Comparison of ENCODE assay signal across 21 cellular contexts in genomic region chr1:204558467-204558866, GRCh38. TPM values are rescaled to one million over a fixed set of nuclear protein-coding genes. Genes with fewer than 3 reads are reported as not detected.
DNase-seq lines count a peak whose midpoint lies in the region; ATAC-seq and TF ChIP-seq lines count a peak whose summit lies in the region.
"Had no signal": no experiment of that assay in that cellular context is flagged by ENCODE, and none has a peak within 500 bp of the region (broad histone marks: within the 10 kb centered on the region; RNA-seq: fewer than 3 reads in every experiment).

No MANE protein-coding gene starts in this region.

- CTCF ChIA-PET in SK-N-SH (lab: Yijun Ruan, JAX): interaction anchor here (1.1 to 10.0 kb wide), 9 partner anchors 9 to 383 kb away, joined by 3 to 148 read pairs (median 8); no protein-coding TSS in a partner anchor

- H3K9ac ChIP-seq in SK-N-SH: no peak overlapping the region

- no peak overlapping the region for H2AFZ ChIP-seq in SK-N-SH (ENCODE audit: low read depth)

- no peak for TF ChIP-seq EP300 in SK-N-SH (IDR thresholded peaks at IDR 0.05; ENCODE audit: borderline replicate concordance in 1 of 2, low read depth in 1 of 2, low read length in 1 of 2)

- no peaks in the 10 kb centered on the region for H3K9me3 ChIP-seq in SK-N-SH
- H3K9me3 ChIP-seq: pancreas, thoracic aorta had no signal

- no peak overlapping the region for H3K4me2 ChIP-seq in SK-N-SH

- WGBS in SK-N-SH (ENCODE audit: low lambda C conversion rate): 92% methylated on average over 2 of the region's 2 CpGs

- peaks cover 0 to 3% of the 10 kb centered on the region in 2 experiments; a peak in 2 of 4 replicates for H3K4me1 ChIP-seq in SK-N-SH (ENCODE audit: control insufficient read depth in 1 of 2, insufficient read depth in 2 of 2, low read depth in 1 of 2, low read length in 1 of 2)
- H3K4me1 ChIP-seq: pancreas had no signal

- ATAC-seq in SK-N-SH treated with all-trans-retinoic acid at 6 μM for 48 hours (no peak), naive B cell (ENCODE audit: low read depth in 2 of 2) (no peak), natural killer cell (no peak)
- ATAC-seq: naive thymus-derived CD8-positive, alpha-beta T cell; pancreas; stimulated activated memory B cell treated with anti-CD40 and anti-IgM and Interleukin-4, amounts not matched to agents 10 μg/mL and 1 μg/mL and 100 μg/mL, for 72 hours; T-cell had no signal

- no peak overlapping the region for H3K4me3 ChIP-seq in SK-N-SH (ENCODE audit: low read depth in 2 of 2, low read length in 1 of 2)
- H3K4me3 ChIP-seq: dorsolateral prefrontal cortex, pancreas, thoracic aorta had no signal

- intact Hi-C loops in natural killer cell (cut with micrococcal nuclease): no loop called here

- H3K79me2 ChIP-seq in SK-N-SH (ENCODE audit: insufficient read depth): no peaks in the 10 kb centered on the region; the same call in 1 of the 2 replicates

- H3F3A ChIP-seq in SK-N-SH (replicated peaks; ENCODE audit: insufficient read depth): no peaks in the 10 kb centered on the region

- peaks cover 31 to 68% (median 40%) of the 10 kb centered on the region in 3 donors for H3K4me1 Mint-ChIP-seq in naive B cell
- H3K4me1 Mint-ChIP-seq in natural killer cell: peaks cover 17 to 19% of the 10 kb centered on the region in 2 donors

- TF ChIP-seq CTCF in SK-N-SH (IDR thresholded peaks at IDR 0.05) (no peak), natural killer cell (IDR thresholded peaks at IDR 0.05) (no peak)

- no peaks in the 10 kb centered on the region for H3K9me3 Mint-ChIP-seq in naive B cell
- H3K9me3 Mint-ChIP-seq in natural killer cell: no peaks in the 10 kb centered on the region
- H3K9me3 Mint-ChIP-seq: naive thymus-derived CD8-positive, alpha-beta T cell; stimulated activated memory B cell treated with anti-CD40 and anti-IgM and Interleukin-4, amounts not matched to agents 10 μg/mL and 1 μg/mL and 100 μg/mL, for 72 hours; T-cell had no signal

- H3K4me3 Mint-ChIP-seq in naive B cell (no peak overlapping the region), natural killer cell (no peak overlapping the region)
- H3K4me3 Mint-ChIP-seq: naive thymus-derived CD8-positive, alpha-beta T cell; stimulated activated memory B cell treated with anti-CD40 and anti-IgM and Interleukin-4, amounts not matched to agents 10 μg/mL and 1 μg/mL and 100 μg/mL, for 72 hours; T-cell had no signal

- DNase-seq in SK-N-SH (no peak), NCI-H1092 treated with DMSO at 0.1 percent for 48 hours (lab: John Stamatoyannopoulos, UW) (peak; percentile 85), NCI-H510A treated with DMSO at 0.1 percent for 48 hours (lab: John Stamatoyannopoulos, UW) (peak; percentile 75), naive B cell (no peak), AG08396 (ENCODE audit: low spot score) (no peak), NCI-H1048 (lab: John Stamatoyannopoulos, UW) (no peak), natural killer cell (no peak)
- DNase-seq: ACHN; activated CD4-positive, alpha-beta T cell treated with anti-CD3 and anti-CD28 coated beads for 4 hours; activated effector memory CD4-positive, alpha-beta T cell treated with Interleukin-2 at 50 U/mL for 16 hours; dorsolateral prefrontal cortex; hypothalamus; mesenchymal stem cell; naive thymus-derived CD8-positive, alpha-beta T cell; NCI-H2081; pancreas; Right ventricle myocardium superior; T-cell had no signal

- H4K20me1 ChIP-seq in SK-N-SH (ENCODE audit: insufficient read depth): peaks cover 7% of the 10 kb centered on the region; the same call in 1 of the 2 replicates

- peaks cover 6 to 15% of the 10 kb centered on the region in 2 experiments for H3K36me3 ChIP-seq in SK-N-SH (replicated peaks in 1 of 2; ENCODE audit: control insufficient read depth in 1 of 2, insufficient read depth in 2 of 2, low read length in 1 of 2)
- H3K36me3 ChIP-seq: pancreas had no signal

- H3K27ac Mint-ChIP-seq in naive B cell (peak overlapping the region in 5 of 6 donors; percentile 10 to 79 (median 71)), natural killer cell (no peak overlapping the region)
- H3K27ac Mint-ChIP-seq: stimulated activated memory B cell treated with anti-CD40 and anti-IgM and Interleukin-4, amounts not matched to agents 10 μg/mL and 1 μg/mL and 100 μg/mL, for 72 hours; T-cell had no signal

- H3K36me3 Mint-ChIP-seq in naive B cell (peaks cover 17 to 26% of the 10 kb centered on the region in 2 donors), natural killer cell (no peaks in the 10 kb centered on the region)

- H3K27me3 ChIP-seq in SK-N-SH (ENCODE audit: insufficient read depth): no peaks in the 10 kb centered on the region
- H3K27me3 ChIP-seq: dorsolateral prefrontal cortex, pancreas had no signal

- H3K9me2 ChIP-seq in SK-N-SH: no peaks in the 10 kb centered on the region

- POLR2A ChIA-PET in SK-N-SH (lab: Yijun Ruan, JAX): no interaction called here

- no peak overlapping the region for H3K27ac ChIP-seq in SK-N-SH (ENCODE audit: low read depth in 2 of 2, low read length in 1 of 2)
- H3K27ac ChIP-seq: dorsolateral prefrontal cortex, pancreas, thoracic aorta had no signal

- H3K27me3 Mint-ChIP-seq in naive B cell (no peaks in the 10 kb centered on the region), natural killer cell (ENCODE audit: low read depth in 2 of 2) (no peaks in the 10 kb centered on the region)
- H3K27me3 Mint-ChIP-seq: naive thymus-derived CD8-positive, alpha-beta T cell; stimulated activated memory B cell treated with anti-CD40 and anti-IgM and Interleukin-4, amounts not matched to agents 10 μg/mL and 1 μg/mL and 100 μg/mL, for 72 hours; T-cell had no signal

- TF ChIP-seq RAD21 in SK-N-SH (IDR thresholded peaks at IDR 0.05; ENCODE audit: low read length): no peak

TF ChIP-seq in SK-N-SH, 30 proteins besides CTCF, POLR2A, EP300 and RAD21:
- peak; percentile 35; the same call in 1 of the 2 replicates for TF ChIP-seq NFIC (IDR thresholded peaks at IDR 0.05; ENCODE audit: borderline replicate concordance)
- no peak for TF ChIP-seq MEF2A (IDR thresholded peaks at IDR 0.05; ENCODE audit: borderline replicate concordance, low read depth)
- TF ChIP-seq USF2 (IDR thresholded peaks at IDR 0.05; ENCODE audit: borderline replicate concordance, low read depth, low read length): no peak
- TF ChIP-seq RXRA (IDR thresholded peaks at IDR 0.05; ENCODE audit: borderline replicate concordance, low read depth): no peak
- TF ChIP-seq POLR2AphosphoS5 (IDR thresholded peaks at IDR 0.05; ENCODE audit: low read depth, low read length): 0 out of 2 replicates have a peak, but pooled peaks have one; percentile 12

TF ChIP-seq in SK-N-SH treated with all-trans-retinoic acid at 6 μM for 48 hours, 23 proteins besides CTCF, POLR2A, EP300 and RAD21 (continues in another document):
- TF ChIP-seq ESRRG (CRISPR knock-in tag; IDR thresholded peaks at IDR 0.05): no peak
- TF ChIP-seq RARB (CRISPR knock-in tag; IDR thresholded peaks at IDR 0.05): no peak
- no peak for TF ChIP-seq ZNF565 (CRISPR knock-in tag; conservative IDR thresholded peaks at IDR 0.05; ENCODE audit: low read depth)
- TF ChIP-seq ARNTL (CRISPR knock-in tag; IDR thresholded peaks at IDR 0.05; ENCODE audit: borderline replicate concordance, low read depth): no peak
- TF ChIP-seq CREB5 (CRISPR knock-in tag; IDR thresholded peaks at IDR 0.05; ENCODE audit: low read depth): no peak
- TF ChIP-seq, protein P1, sequence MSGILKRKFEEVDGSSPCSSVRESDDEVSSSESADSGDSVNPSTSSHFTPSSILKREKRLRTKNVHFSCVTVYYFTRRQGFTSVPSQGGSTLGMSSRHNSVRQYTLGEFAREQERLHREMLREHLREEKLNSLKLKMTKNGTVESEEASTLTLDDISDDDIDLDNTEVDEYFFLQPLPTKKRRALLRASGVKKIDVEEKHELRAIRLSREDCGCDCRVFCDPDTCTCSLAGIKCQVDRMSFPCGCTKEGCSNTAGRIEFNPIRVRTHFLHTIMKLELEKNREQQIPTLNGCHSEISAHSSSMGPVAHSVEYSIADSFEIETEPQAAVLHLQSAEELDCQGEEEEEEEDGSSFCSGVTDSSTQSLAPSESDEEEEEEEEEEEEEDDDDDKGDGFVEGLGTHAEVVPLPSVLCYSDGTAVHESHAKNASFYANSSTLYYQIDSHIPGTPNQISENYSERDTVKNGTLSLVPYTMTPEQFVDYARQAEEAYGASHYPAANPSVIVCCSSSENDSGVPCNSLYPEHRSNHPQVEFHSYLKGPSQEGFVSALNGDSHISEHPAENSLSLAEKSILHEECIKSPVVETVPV (CRISPR knock-in tag; IDR thresholded peaks at IDR 0.05): no peak
- no peak for TF ChIP-seq ZNF70 (CRISPR knock-in tag; IDR thresholded peaks at IDR 0.05)
- TF ChIP-seq ZFP30 (CRISPR knock-in tag; IDR thresholded peaks at IDR 0.05): no peak
- no peak for TF ChIP-seq CSDC2 (CRISPR knock-in tag; IDR thresholded peaks at IDR 0.05)
- no peak for TF ChIP-seq ISL1 (CRISPR knock-in tag; IDR thresholded peaks at IDR 0.05)

RNA-seq across cellular contexts. Expression of gene MDM4, which starts 42.3 kb away (rescaled TPM):
- polyA plus RNA-seq in SK-N-SH (2012; rRNA removed): 6.2 and 9.2 TPM in 2 replicates
- polyA plus RNA-seq in SK-N-SH (2012; cell fraction: cytosol; rRNA removed): 3.4 and 3.7 TPM in 2 replicates
- 21.0 and 47.4 TPM in 2 replicates for polyA plus RNA-seq in SK-N-SH (2012; cell fraction: nucleus; rRNA removed)
- polyA plus RNA-seq in naive B cell (ENCODE audit: low read depth in 6 of 6): 10 to 100 TPM; 12.6 to 50.8 (median 28.2) TPM
- total RNA-seq in natural killer cell: 100 to 1,000 TPM; 295 to 324 (median 296) TPM

Comparison
In these comparisons a context has a peak if more than half of its experiments do, and no peak if none do; other contexts are left out.
1. DNase-seq: peak in NCI-H1092 treated with DMSO at 0.1 percent for 48 hours (single experiment) and NCI-H510A treated with DMSO at 0.1 percent for 48 hours (single experiment); none in SK-N-SH (single experiment), naive B cell (single experiment), AG08396 (single experiment), NCI-H1048 (single experiment) and natural killer cell (single experiment).
2. H3K27ac Mint-ChIP-seq: peak in naive B cell (5 of 6); none in natural killer cell (0 of 2).